Comparison of ENCODE assay signal across 1 cellular context in genomic region chr1:112937495-112937894, GRCh38.
TF ChIP-seq lines count a peak whose summit lies in the region.

No MANE protein-coding gene starts in this region.

TF ChIP-seq in K562, 482 proteins besides CTCF, POLR2A, EP300 and RAD21 (continued from another document):
- TF ChIP-seq ZNF384 (IDR thresholded peaks at IDR 0.05; ENCODE audit: low read depth, low read length): no peak
- TF ChIP-seq L3MBTL2 (IDR thresholded peaks at IDR 0.05): 0 out of 2 replicates have a peak, but pooled peaks have one; percentile 17
- TF ChIP-seq BACH1 (tag; IDR thresholded peaks at IDR 0.05): peak; percentile 13; the same call in 1 of the 2 replicates
